Comparison of ENCODE assay signal across 1 cellular context in genomic region chr2:64918220-64918886, GRCh38.
TF ChIP-seq lines count a peak whose summit lies in the region.

No MANE protein-coding gene starts in this region.

TF ChIP-seq in H1, 55 proteins besides CTCF, POLR2A, EP300 and RAD21:
- 0 out of 2 replicates have a peak, but pooled peaks have one; percentile 19 for TF ChIP-seq CREB1 (IDR thresholded peaks at IDR 0.05)
- TF ChIP-seq TEAD4 (IDR thresholded peaks at IDR 0.05; ENCODE audit: low read depth, low read length): peak; percentile 54; the same call in 1 of the 2 replicates
- peak; percentile 83 for TF ChIP-seq NANOG (IDR thresholded peaks at IDR 0.05; ENCODE audit: insufficient read depth, low read depth, low read length, poor library complexity, severe bottlenecking)
- peak; percentile 64; the same call in 1 of the 2 replicates for TF ChIP-seq TCF12 (IDR thresholded peaks at IDR 0.05; ENCODE audit: low read depth, low read length)
- no peak for TF ChIP-seq BRCA1 (IDR thresholded peaks at IDR 0.05; ENCODE audit: low read depth, low read length)
